In the genomic region with DNA sequence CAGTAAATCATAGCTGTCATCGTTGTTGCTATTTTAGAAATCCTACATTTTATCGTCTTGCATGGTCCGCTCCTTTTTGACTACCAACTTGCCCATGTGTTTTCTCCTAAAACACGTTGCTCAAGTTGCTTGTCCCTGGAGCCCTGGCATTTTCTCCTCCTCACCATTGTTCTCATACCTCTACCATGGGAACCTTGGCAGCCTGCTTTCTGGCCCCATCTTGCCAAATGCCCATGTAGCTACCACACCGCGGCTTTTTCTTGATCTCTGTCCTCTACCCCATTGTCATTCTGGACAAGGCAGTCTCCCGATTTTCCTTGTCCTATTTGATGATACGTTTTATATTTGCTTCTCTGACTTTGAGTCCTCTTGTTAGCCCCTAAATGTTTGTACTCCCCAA, we compare ENCODE assay signal across 1 cellular context.
TF ChIP-seq lines count a peak whose summit lies in the region.

No MANE protein-coding gene starts in this region.

TF ChIP-seq in WTC11, 78 proteins besides CTCF, POLR2A, EP300 and RAD21 (continued from another document):
- TF ChIP-seq, protein P1, sequence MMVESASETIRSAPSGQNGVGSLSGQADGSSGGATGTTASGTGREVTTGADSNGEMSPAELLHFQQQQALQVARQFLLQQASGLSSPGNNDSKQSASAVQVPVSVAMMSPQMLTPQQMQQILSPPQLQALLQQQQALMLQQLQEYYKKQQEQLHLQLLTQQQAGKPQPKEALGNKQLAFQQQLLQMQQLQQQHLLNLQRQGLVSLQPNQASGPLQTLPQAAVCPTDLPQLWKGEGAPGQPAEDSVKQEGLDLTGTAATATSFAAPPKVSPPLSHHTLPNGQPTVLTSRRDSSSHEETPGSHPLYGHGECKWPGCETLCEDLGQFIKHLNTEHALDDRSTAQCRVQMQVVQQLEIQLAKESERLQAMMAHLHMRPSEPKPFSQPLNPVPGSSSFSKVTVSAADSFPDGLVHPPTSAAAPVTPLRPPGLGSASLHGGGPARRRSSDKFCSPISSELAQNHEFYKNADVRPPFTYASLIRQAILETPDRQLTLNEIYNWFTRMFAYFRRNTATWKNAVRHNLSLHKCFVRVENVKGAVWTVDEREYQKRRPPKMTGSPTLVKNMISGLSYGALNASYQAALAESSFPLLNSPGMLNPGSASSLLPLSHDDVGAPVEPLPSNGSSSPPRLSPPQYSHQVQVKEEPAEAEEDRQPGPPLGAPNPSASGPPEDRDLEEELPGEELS (CRISPR knock-in tag; IDR thresholded peaks at IDR 0.05), result no peak
